ENCODE assay signal across 8 cellular contexts in the genomic region with DNA sequence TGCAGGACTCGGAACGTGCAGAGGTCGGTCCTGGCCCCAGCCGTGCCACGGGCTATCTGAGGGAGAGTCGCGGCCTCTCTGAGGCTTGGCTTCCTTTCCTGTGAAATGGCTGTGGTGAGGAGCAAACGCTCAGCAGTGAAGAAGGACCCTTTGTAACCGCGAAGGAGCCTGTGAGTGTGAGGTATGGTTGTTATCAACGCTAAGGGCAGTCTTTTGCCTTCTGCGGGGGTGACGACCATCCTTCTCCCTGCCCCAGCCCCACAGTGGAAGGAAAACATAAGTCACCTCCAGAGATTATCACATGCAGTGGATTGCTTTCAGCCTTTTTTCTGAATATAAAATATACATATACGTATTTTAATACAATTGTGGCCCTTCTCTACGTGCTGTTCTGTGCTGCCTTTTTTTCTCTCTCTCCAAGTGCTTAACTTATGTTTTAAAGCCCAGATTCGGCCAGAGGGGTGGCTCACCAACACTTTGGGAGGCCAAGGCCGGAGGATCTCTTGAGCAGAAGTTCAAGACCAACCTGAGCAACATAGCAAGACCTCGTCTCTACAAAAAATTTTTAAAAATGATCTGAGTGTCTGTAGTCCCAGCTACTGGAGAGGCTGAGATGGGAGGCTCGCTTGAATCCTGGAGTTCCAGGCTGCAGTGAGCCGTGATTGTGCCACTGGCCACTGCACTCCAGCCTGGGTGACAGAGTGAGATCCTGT. TPM values are rescaled to one million over a fixed set of nuclear protein-coding genes. Genes with fewer than 3 reads are reported as not detected.
DNase-seq lines count a peak whose midpoint lies in the region; ATAC-seq and TF ChIP-seq lines count a peak whose summit lies in the region.

No MANE protein-coding gene starts in this region.

- intact Hi-C loops in activated naive CD4-positive, alpha-beta T cell treated with anti-CD3 and anti-CD28 coated beads for 36 hours (cut with micrococcal nuclease), result loop anchor here (1.0 to 2.0 kb wide), 6 partner anchors 18 to 197 kb away; a partner anchor contains a TSS
- intact Hi-C loops in right lobe of liver (cut with DNase I), result no loop called here
- intact Hi-C loops in upper lobe of right lung (cut with DNase I), result no loop called here

- no peak for TF ChIP-seq POLR2A in right lobe of liver (IDR thresholded peaks at IDR 0.05)

- H3K27me3 Mint-ChIP-seq in activated naive CD4-positive, alpha-beta T cell treated with anti-CD3 and anti-CD28 coated beads for 36 hours (ENCODE audit: low read depth), result no peaks in the 10 kb centered on the region
- H3K27me3 Mint-ChIP-seq in activated naive CD8-positive, alpha-beta T cell treated with anti-CD3 and anti-CD28 coated beads, Interleukin-2, amount 10 ng/mL, durations not matched to agents 7 days and 5 days, result no peaks in the 10 kb centered on the region

- H3K36me3 Mint-ChIP-seq in activated naive CD4-positive, alpha-beta T cell treated with anti-CD3 and anti-CD28 coated beads for 36 hours (ENCODE audit: low read depth), result no peaks in the 10 kb centered on the region
- no peaks in the 10 kb centered on the region for H3K36me3 Mint-ChIP-seq in activated naive CD8-positive, alpha-beta T cell treated with anti-CD3 and anti-CD28 coated beads, Interleukin-2, amount 10 ng/mL, durations not matched to agents 7 days and 5 days

- no peak for DNase-seq in activated naive CD4-positive, alpha-beta T cell treated with anti-CD3 and anti-CD28 coated beads for 36 hours
- DNase-seq in activated naive CD4-positive, alpha-beta T cell treated with Interleukin-2 at 50 U/mL for 16 hours, result no peak
- DNase-seq in activated naive CD8-positive, alpha-beta T cell treated with anti-CD3 and anti-CD28 coated beads, Interleukin-2, amount 10 ng/mL, durations not matched to agents 7 days and 5 days, result peak; percentile 51
- DNase-seq in right lobe of liver (no peak), upper lobe of right lung (no peak), KG1 (lab: John Stamatoyannopoulos, UW) (no peak)
- no peak for DNase-seq in effector CD8-positive, alpha-beta T cell (lab: John Stamatoyannopoulos, UW)

- H3K4me3 ChIP-seq in right lobe of liver (peak overlapping the region; percentile 42 to 51 (median 47)), upper lobe of right lung (peak overlapping the region; percentile 48)

- peak overlapping the region; percentile 89 for H3K4me3 Mint-ChIP-seq in activated naive CD4-positive, alpha-beta T cell treated with anti-CD3 and anti-CD28 coated beads for 36 hours
- H3K4me3 Mint-ChIP-seq in activated naive CD8-positive, alpha-beta T cell treated with anti-CD3 and anti-CD28 coated beads, Interleukin-2, amount 10 ng/mL, durations not matched to agents 7 days and 5 days, result peak overlapping the region; percentile 91

- CTCF ChIA-PET in activated naive CD4-positive, alpha-beta T cell treated with anti-CD3 and anti-CD28 coated beads for 36 hours (lab: Charles Lee), result interaction anchor here (0.5 to 13.8 kb wide), 20 partner anchors 8 to 880 kb away, joined by 3 to 319 read pairs (median 12); a partner anchor contains a TSS

- POLR2A ChIA-PET in activated naive CD8-positive, alpha-beta T cell treated with anti-CD3 and anti-CD28 coated beads, Interleukin-2, amount 10 ng/mL, durations not matched to agents 7 days and 5 days (lab: Charles Lee), result interaction anchor here (0.6 to 10.7 kb wide), 21 partner anchors 9 to 205 kb away, joined by 3 to 155 read pairs (median 7); a partner anchor contains a TSS

- peaks cover 39% of the 10 kb centered on the region for H3K4me1 Mint-ChIP-seq in activated naive CD4-positive, alpha-beta T cell treated with anti-CD3 and anti-CD28 coated beads for 36 hours (ENCODE audit: low read depth)
- H3K4me1 Mint-ChIP-seq in activated naive CD8-positive, alpha-beta T cell treated with anti-CD3 and anti-CD28 coated beads, Interleukin-2, amount 10 ng/mL, durations not matched to agents 7 days and 5 days, result peaks cover 30% of the 10 kb centered on the region

- H3K27me3 ChIP-seq in right lobe of liver (no peaks in the 10 kb centered on the region), upper lobe of right lung (no peaks in the 10 kb centered on the region)

- H3K36me3 ChIP-seq in right lobe of liver (no peaks in the 10 kb centered on the region), upper lobe of right lung (no peaks in the 10 kb centered on the region)

- H3K4me1 ChIP-seq in right lobe of liver (peaks cover 0 to 21% (median 0%) of the 10 kb centered on the region in 4 donors), upper lobe of right lung (peaks cover 33% of the 10 kb centered on the region)

- H3K27ac Mint-ChIP-seq in activated naive CD4-positive, alpha-beta T cell treated with anti-CD3 and anti-CD28 coated beads for 36 hours, result peak overlapping the region; percentile 97
- peak overlapping the region; percentile 97 for H3K27ac Mint-ChIP-seq in activated naive CD8-positive, alpha-beta T cell treated with anti-CD3 and anti-CD28 coated beads, Interleukin-2, amount 10 ng/mL, durations not matched to agents 7 days and 5 days

- H3K9me3 ChIP-seq in right lobe of liver (no peaks in the 10 kb centered on the region), upper lobe of right lung (no peaks in the 10 kb centered on the region)

- H3K27ac ChIP-seq in right lobe of liver (no peak overlapping the region), upper lobe of right lung (peak overlapping the region; percentile 1)

- TF ChIP-seq CTCF in right lobe of liver (IDR thresholded peaks at IDR 0.05) (peak in 2 of 4 donors; percentile 3 to 6), upper lobe of right lung (IDR thresholded peaks at IDR 0.05) (no peak)

- WGBS in right lobe of liver (ENCODE audit: insufficient coverage, low coverage, low lambda C conversion rate, missing lambda C conversion rate), result 32% methylated on average over 12 of the region's 20 CpGs

- ATAC-seq in activated naive CD8-positive, alpha-beta T cell treated with anti-CD3 and anti-CD28 coated beads, Interleukin-2, amount 10 ng/mL, durations not matched to agents 7 days and 5 days (ENCODE audit: low read depth), result peak; percentile 7
- ATAC-seq in right lobe of liver, result no peak
- ATAC-seq in upper lobe of right lung, result no peak
- ATAC-seq in esophagus mucosa, result no peak

- no peaks in the 10 kb centered on the region for H3K9me3 Mint-ChIP-seq in activated naive CD4-positive, alpha-beta T cell treated with anti-CD3 and anti-CD28 coated beads for 36 hours
- H3K9me3 Mint-ChIP-seq in activated naive CD8-positive, alpha-beta T cell treated with anti-CD3 and anti-CD28 coated beads, Interleukin-2, amount 10 ng/mL, durations not matched to agents 7 days and 5 days, result no peaks in the 10 kb centered on the region

RNA-seq across cellular contexts. Expression of a gene that starts 17.4 kb away (rescaled TPM):
- 10 to 100 TPM; 14.7 to 14.8 TPM for total RNA-seq in activated naive CD4-positive, alpha-beta T cell treated with anti-CD3 and anti-CD28 coated beads for 36 hours
- 10 to 100 TPM; 17.1 to 19.9 TPM for total RNA-seq in activated naive CD8-positive, alpha-beta T cell treated with anti-CD3 and anti-CD28 coated beads, Interleukin-2, amount 10 ng/mL, durations not matched to agents 7 days and 5 days
- total RNA-seq in right lobe of liver, result 1 to 10 TPM; 2.9 to 6.5 (median 3.9) TPM
- 199 TPM for total RNA-seq in upper lobe of right lung
- 3.9 TPM for total RNA-seq in esophagus mucosa

RNA-seq across cellular contexts. Expression of a gene that starts 27.1 kb away (rescaled TPM):
- total RNA-seq in activated naive CD4-positive, alpha-beta T cell treated with anti-CD3 and anti-CD28 coated beads for 36 hours, result 10 to 100 TPM; 64.2 to 64.8 TPM
- 1 to 10 TPM; 8.6 to 8.8 TPM for total RNA-seq in activated naive CD8-positive, alpha-beta T cell treated with anti-CD3 and anti-CD28 coated beads, Interleukin-2, amount 10 ng/mL, durations not matched to agents 7 days and 5 days
- total RNA-seq in right lobe of liver (1 to 10 TPM; 5.0 to 8.8 (median 7.7) TPM), upper lobe of right lung (67.0 TPM), esophagus mucosa (2.0 TPM)

RNA-seq across cellular contexts. Expression of a gene that starts 45.6 kb away (rescaled TPM):
- 10 to 100 TPM; 21.8 to 22.0 TPM for total RNA-seq in activated naive CD4-positive, alpha-beta T cell treated with anti-CD3 and anti-CD28 coated beads for 36 hours
- total RNA-seq in activated naive CD8-positive, alpha-beta T cell treated with anti-CD3 and anti-CD28 coated beads, Interleukin-2, amount 10 ng/mL, durations not matched to agents 7 days and 5 days, result 10 to 100 TPM; 25.2 to 28.8 TPM
- total RNA-seq in right lobe of liver (10 to 100 TPM; 17.4 to 29.7 (median 21.0) TPM), upper lobe of right lung (37.3 TPM), esophagus mucosa (35.2 TPM)

RNA-seq across cellular contexts. Expression of a gene that starts 55.4 kb away (rescaled TPM):
- total RNA-seq in activated naive CD4-positive, alpha-beta T cell treated with anti-CD3 and anti-CD28 coated beads for 36 hours, result not detected
- not detected for total RNA-seq in activated naive CD8-positive, alpha-beta T cell treated with anti-CD3 and anti-CD28 coated beads, Interleukin-2, amount 10 ng/mL, durations not matched to agents 7 days and 5 days
- not detected for total RNA-seq in right lobe of liver
- total RNA-seq in upper lobe of right lung, result 6.1 TPM
- not detected for total RNA-seq in esophagus mucosa
